Comparison of ENCODE assay signal across 6 cellular contexts in the genomic region with DNA sequence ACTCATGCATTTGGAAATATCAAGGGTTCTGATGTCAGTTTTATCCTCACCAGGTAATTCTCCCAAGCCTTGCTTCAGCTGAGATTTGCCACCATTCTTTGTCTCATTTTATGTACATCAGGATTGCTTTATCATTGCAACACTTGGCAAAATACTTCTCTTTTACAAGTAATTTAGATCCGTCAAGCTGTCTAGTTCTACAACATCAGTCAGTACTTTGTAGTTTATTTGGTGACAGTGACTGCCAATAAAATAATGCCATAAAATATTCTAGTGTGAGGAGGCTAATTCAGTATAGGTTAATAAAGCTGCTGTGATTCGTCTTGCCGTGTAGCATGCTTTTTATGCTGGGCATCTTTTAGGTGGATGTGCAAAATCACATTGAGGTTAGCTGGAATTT.
"Had no signal": no experiment of that assay in that cellular context is flagged by ENCODE, and none has a peak within 500 bp of the region (broad histone marks: within the 10 kb centered on the region; RNA-seq: fewer than 3 reads in every experiment).

No MANE protein-coding gene starts in this region.

- ATAC-seq: HepG2, K562 had no signal

- H3K27ac ChIP-seq: HL-60 had no signal

- DNase-seq: IMR-90, KBM-7 had no signal

- FAIRE-seq: HepG2, HTR-8/SVneo, K562 had no signal

- H3K4me3 ChIP-seq: K562 had no signal
